20 cellular contexts compared by ENCODE assay signal in the genomic region with DNA sequence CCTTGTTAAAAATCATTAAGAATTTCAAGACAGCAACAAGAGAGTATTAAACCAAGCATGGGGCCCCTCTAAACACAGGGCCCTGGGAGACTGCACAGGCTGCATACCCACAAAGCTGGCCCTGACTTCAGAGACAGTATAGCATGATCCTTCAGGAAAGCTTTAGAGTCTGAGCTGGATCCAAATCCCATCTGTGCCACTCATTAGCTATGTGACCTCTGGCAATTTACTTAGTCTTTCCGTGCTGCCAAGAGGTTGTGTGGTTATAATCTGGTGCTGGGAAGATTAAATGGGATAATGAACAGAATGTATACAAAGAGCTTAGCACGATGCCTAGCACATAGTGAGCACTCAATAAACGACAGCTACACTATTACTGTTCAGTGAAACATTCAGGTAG. TPM values are rescaled to one million over a fixed set of nuclear protein-coding genes. Genes with fewer than 3 reads are reported as not detected.
DNase-seq lines count a peak whose midpoint lies in the region; ATAC-seq and TF ChIP-seq lines count a peak whose summit lies in the region.
"Had no signal": no experiment of that assay in that cellular context is flagged by ENCODE, and none has a peak within 500 bp of the region (broad histone marks: within the 10 kb centered on the region; RNA-seq: fewer than 3 reads in every experiment).

No MANE protein-coding gene starts in this region.

- TF ChIP-seq CTCF in left ventricle myocardium inferior (IDR thresholded peaks at IDR 0.05; ENCODE audit: borderline replicate concordance) (no peak), VCaP (conservative IDR thresholded peaks at IDR 0.05) (no peak), retinal pigment epithelial cell (conservative IDR thresholded peaks at IDR 0.05; ENCODE audit: low read depth, low read length) (no peak)

- H3K27ac ChIP-seq in left ventricle myocardium inferior (replicated peaks): peak overlapping the region; percentile 91
- H3K27ac ChIP-seq in VCaP: peak overlapping the region; percentile 91; the same call in 1 of the 2 replicates
- H3K27ac ChIP-seq: HL-60 had no signal

- H3K9me3 ChIP-seq in left ventricle myocardium inferior (replicated peaks): no peaks in the 10 kb centered on the region
- H3K9me3 ChIP-seq: Caco-2 had no signal

- intact Hi-C loops in left ventricle myocardium inferior (cut with micrococcal nuclease): no loop called here
- intact Hi-C loops in Right ventricle myocardium superior (cut with DNase I): no loop called here

- peaks cover 51% of the 10 kb centered on the region for H3K4me1 ChIP-seq in left ventricle myocardium inferior

- H3K4me3 ChIP-seq in left ventricle myocardium inferior: peak overlapping the region; percentile 85
- no peak overlapping the region for H3K4me3 ChIP-seq in retinal pigment epithelial cell (ENCODE audit: low read length)
- H3K4me3 ChIP-seq: K562 had no signal

- ATAC-seq in Right ventricle myocardium superior (ENCODE audit: poor library complexity) (no peak), HG03521 (IDR thresholded peaks at IDR 0.05; ENCODE audit: unreplicated experiment) (no peak), GM18519 (IDR thresholded peaks at IDR 0.05; ENCODE audit: low FRiP score, unreplicated experiment) (no peak)
- ATAC-seq: K562, Panc1 had no signal

- DNase-seq in left ventricle myocardium inferior (no peak), Right ventricle myocardium superior (no peak), NCI-H2081 treated with DMSO at 0.1 percent for 48 hours (lab: John Stamatoyannopoulos, UW) (peak; percentile 35), retinal pigment epithelial cell (ENCODE audit: low read depth) (peak; percentile 93), germinal center (ENCODE audit: low spot score) (no peak)
- DNase-seq: Caco-2, DMS79 treated with DMSO at 0.1 percent for 48 hours, GDM1, GOT3, HFFc6, NCI-H1048, NCI-H187 treated with DMSO at 0.1 percent for 48 hours, NCI-H526, SIG-M5 had no signal

- peaks cover 7% of the 10 kb centered on the region for H3K36me3 ChIP-seq in left ventricle myocardium inferior

- no peaks in the 10 kb centered on the region for H3K27me3 ChIP-seq in left ventricle myocardium inferior (ENCODE audit: low read depth)

RNA-seq across cellular contexts. Expression of a gene that starts 4.0 kb away (rescaled TPM):
- 105 TPM for total RNA-seq in left ventricle myocardium inferior
- total RNA-seq in Right ventricle myocardium superior: 105 TPM

RNA-seq across cellular contexts. Expression of a gene that starts 45.5 kb away (rescaled TPM):
- total RNA-seq in left ventricle myocardium inferior (5.7 TPM), Right ventricle myocardium superior (4.4 TPM)

Comparison
In these comparisons a context has a peak if more than half of its experiments do, and no peak if none do; other contexts are left out.
1. DNase-seq: peak in NCI-H2081 treated with DMSO at 0.1 percent for 48 hours (single experiment) and retinal pigment epithelial cell (single experiment); none in left ventricle myocardium inferior (single experiment), Right ventricle myocardium superior (single experiment) and germinal center (single experiment).